Comparison of ENCODE assay signal across 35 cellular contexts in genomic region chrX:17000751-17001150, GRCh38. TPM values are rescaled to one million over a fixed set of nuclear protein-coding genes. Genes with fewer than 3 reads are reported as not detected.
"Had no signal": no experiment of that assay in that cellular context is flagged by ENCODE, and none has a peak within 500 bp of the region (broad histone marks: within the 10 kb centered on the region; RNA-seq: fewer than 3 reads in every experiment).

No MANE protein-coding gene starts in this region.

- H3K27ac ChIP-seq: VCaP, WERI-Rb-1 had no signal

- DNase-seq: activated B cell treated with CpG ODN at 0.5 μM for 24 hours; activated CD4-positive, alpha-beta memory T cell treated with anti-CD3 and anti-CD28 coated beads for 36 hours; activated CD4-positive, alpha-beta memory T cell treated with anti-CD3 and anti-CD28 coated beads, Interleukin-2, amount 10 ng/mL, durations not matched to agents 7 days and 5 days; activated CD4-positive, alpha-beta T cell treated with anti-CD3 and anti-CD28 coated beads for 1 hour; activated CD4-positive, alpha-beta T cell treated with anti-CD3 and anti-CD28 coated beads for 36 hours; activated CD4-positive, alpha-beta T cell treated with anti-CD3 and anti-CD28 coated beads for 4 hours; activated CD4-positive, alpha-beta T cell treated with anti-CD3 and anti-CD28 coated beads for 48 hours; activated CD4-positive, alpha-beta T cell treated with anti-CD3 and anti-CD28 coated beads, Interleukin-2, amount 10 ng/mL, durations not matched to agents 24 days and 14 days; activated CD4-positive, alpha-beta T cell treated with anti-CD3 and anti-CD28 coated beads, Interleukin-2, amount 10 ng/mL, durations not matched to agents 7 days and 5 days; activated CD4-positive, alpha-beta T cell treated with anti-CD3 and anti-CD28 coated beads, Interleukin-2, amount 50 U/mL, for 1 hour; activated CD4-positive, alpha-beta T cell treated with anti-CD3 and anti-CD28 coated beads, Interleukin-2, amount 50 U/mL, for 4 hours; activated CD4-positive, alpha-beta T cell treated with anti-CD3 and anti-CD28 coated beads, Interleukin-2, amount 50 U/mL, for 48 hours; activated CD4-positive, CD25-positive, alpha-beta regulatory T cell; activated CD4-positive, CD25-positive, alpha-beta regulatory T cell treated with anti-CD3 and anti-CD28 coated beads, Interleukin-2, amount 50 U/mL, for 72 hours; activated CD8-positive, alpha-beta memory T cell treated with anti-CD3 and anti-CD28 coated beads for 24 hours; activated CD8-positive, alpha-beta memory T cell treated with anti-CD3 and anti-CD28 coated beads, Interleukin-2, amount 10 ng/mL, durations not matched to agents 7 days and 5 days; activated CD8-positive, alpha-beta memory T cell treated with anti-CD3 and anti-CD28 coated beads, Interleukin-2, amount 50 U/mL, for 4 hours; activated CD8-positive, alpha-beta memory T cell treated with anti-CD3 and anti-CD28 coated beads, Interleukin-2, amount 50 U/mL, for 48 hours; activated CD8-positive, alpha-beta T cell treated with anti-CD3 and anti-CD28 coated beads for 36 hours; activated CD8-positive, alpha-beta T cell treated with anti-CD3 and anti-CD28 coated beads, Interleukin-2, amount 10 ng/mL, durations not matched to agents 7 days and 5 days; activated T-cell treated with anti-CD3 and anti-CD28 coated beads for 4 hours; T-cell; T-helper 1 cell; T-helper 17 cell; T-helper 2 cell; T-helper 9 cell; T1000; WERI-Rb-1 had no signal

- FAIRE-seq: TTC549 had no signal

- ATAC-seq: activated CD4-positive, alpha-beta T cell treated with anti-CD3 and anti-CD28 coated beads for 36 hours; activated CD4-positive, CD25-positive, alpha-beta regulatory T cell treated with anti-CD3 and anti-CD28 coated beads, Interleukin-2, amount 50 U/mL, for 24 hours; activated CD8-positive, alpha-beta memory T cell treated with anti-CD3 and anti-CD28 coated beads, Interleukin-2, amount 10 ng/mL, durations not matched to agents 7 days and 5 days; activated CD8-positive, alpha-beta T cell treated with anti-CD3 and anti-CD28 coated beads for 36 hours; activated CD8-positive, alpha-beta T cell treated with anti-CD3 and anti-CD28 coated beads, Interleukin-2, amount 10 ng/mL, durations not matched to agents 7 days and 5 days; T-cell; T-helper 17 cell; WTC11 had no signal

- H3K36me3 ChIP-seq: WERI-Rb-1 had no signal

RNA-seq across cellular contexts. Expression of gene REPS2, which starts 54.3 kb away (rescaled TPM):
- total RNA-seq: activated CD4-positive, alpha-beta memory T cell treated with anti-CD3 and anti-CD28 coated beads for 36 hours; activated CD4-positive, alpha-beta T cell treated with anti-CD3 and anti-CD28 coated beads for 36 hours; activated CD4-positive, alpha-beta T cell treated with anti-CD3 and anti-CD28 coated beads, Interleukin-2, amount 10 ng/mL, durations not matched to agents 24 days and 14 days; activated CD4-positive, alpha-beta T cell treated with anti-CD3 and anti-CD28 coated beads, Interleukin-2, amount 10 ng/mL, durations not matched to agents 7 days and 5 days; activated CD8-positive, alpha-beta memory T cell treated with anti-CD3 and anti-CD28 coated beads for 36 hours; activated CD8-positive, alpha-beta memory T cell treated with anti-CD3 and anti-CD28 coated beads, Interleukin-2, amount 10 ng/mL, durations not matched to agents 7 days and 5 days; activated CD8-positive, alpha-beta T cell treated with anti-CD3 and anti-CD28 coated beads for 36 hours; activated CD8-positive, alpha-beta T cell treated with anti-CD3 and anti-CD28 coated beads, Interleukin-2, amount 10 ng/mL, durations not matched to agents 7 days and 5 days; T-helper 1 cell treated with Interleukin-12 subunit alpha and Interleukin-12 subunit beta and Interleukin-4 antibody, amounts not matched to agents 30 ng/mL and 1 ng/mL, for 36 hours; T-helper 2 cell treated with Interferon-gamma antibody and Interleukin-4, amounts not matched to agents 100 ng/mL and 5 ng/mL, for 36 hours had no signal
